ENCODE assay signal across 1 cellular context in genomic region chr9:124062172-124062571, GRCh38.
TF ChIP-seq lines count a peak whose summit lies in the region.

No MANE protein-coding gene starts in this region.

TF ChIP-seq in HepG2, 621 proteins besides CTCF, POLR2A, EP300 and RAD21:
- 0 out of 2 replicates have a peak, but pooled peaks have one; percentile 23 for TF ChIP-seq ZNF768 (CRISPR knock-in tag; IDR thresholded peaks at IDR 0.05)
- TF ChIP-seq IRX3 (CRISPR knock-in tag; IDR thresholded peaks at IDR 0.05; ENCODE audit: borderline replicate concordance, low read depth): no peak
- peak; percentile 93 for TF ChIP-seq ZNF629 (CRISPR knock-in tag; conservative IDR thresholded peaks at IDR 0.05)
- TF ChIP-seq SRSF1 (optimal IDR thresholded peaks at IDR 0.05; ENCODE audit: low read depth, low read length): no peak
- TF ChIP-seq, protein P1, sequence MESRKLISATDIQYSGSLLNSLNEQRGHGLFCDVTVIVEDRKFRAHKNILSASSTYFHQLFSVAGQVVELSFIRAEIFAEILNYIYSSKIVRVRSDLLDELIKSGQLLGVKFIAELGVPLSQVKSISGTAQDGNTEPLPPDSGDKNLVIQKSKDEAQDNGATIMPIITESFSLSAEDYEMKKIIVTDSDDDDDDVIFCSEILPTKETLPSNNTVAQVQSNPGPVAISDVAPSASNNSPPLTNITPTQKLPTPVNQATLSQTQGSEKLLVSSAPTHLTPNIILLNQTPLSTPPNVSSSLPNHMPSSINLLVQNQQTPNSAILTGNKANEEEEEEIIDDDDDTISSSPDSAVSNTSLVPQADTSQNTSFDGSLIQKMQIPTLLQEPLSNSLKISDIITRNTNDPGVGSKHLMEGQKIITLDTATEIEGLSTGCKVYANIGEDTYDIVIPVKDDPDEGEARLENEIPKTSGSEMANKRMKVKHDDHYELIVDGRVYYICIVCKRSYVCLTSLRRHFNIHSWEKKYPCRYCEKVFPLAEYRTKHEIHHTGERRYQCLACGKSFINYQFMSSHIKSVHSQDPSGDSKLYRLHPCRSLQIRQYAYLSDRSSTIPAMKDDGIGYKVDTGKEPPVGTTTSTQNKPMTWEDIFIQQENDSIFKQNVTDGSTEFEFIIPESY (CRISPR knock-in tag; IDR thresholded peaks at IDR 0.05): peak; percentile 61; the same call in 1 of the 2 replicates
- no peak for TF ChIP-seq RAD51 (IDR thresholded peaks at IDR 0.05; ENCODE audit: borderline replicate concordance)
